ENCODE assay signal across 1 cellular context in the genomic region with DNA sequence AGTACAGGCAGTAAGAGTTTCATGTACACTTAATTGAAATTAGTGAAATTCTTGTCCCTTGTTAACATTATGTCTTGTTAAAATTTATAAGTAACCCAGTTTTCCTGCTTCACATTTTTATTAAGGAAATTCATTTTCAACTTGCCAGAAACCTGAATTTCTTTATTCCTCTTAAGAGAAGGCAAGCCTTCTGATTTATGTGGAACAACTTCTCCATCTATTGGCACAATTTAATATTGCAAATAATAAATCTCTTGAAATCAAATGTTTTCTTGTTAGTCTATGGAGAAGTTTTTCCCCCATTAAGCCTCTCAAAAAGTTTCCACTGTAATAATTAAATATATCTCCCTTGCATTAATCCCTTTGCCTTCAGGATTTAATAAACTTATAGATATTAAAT.
TF ChIP-seq lines count a peak whose summit lies in the region.

No MANE protein-coding gene starts in this region.

TF ChIP-seq in SK-N-SH treated with all-trans-retinoic acid at 6 μM for 48 hours, 23 proteins besides CTCF, POLR2A, EP300 and RAD21 (continued from another document):
- TF ChIP-seq, protein P1, sequence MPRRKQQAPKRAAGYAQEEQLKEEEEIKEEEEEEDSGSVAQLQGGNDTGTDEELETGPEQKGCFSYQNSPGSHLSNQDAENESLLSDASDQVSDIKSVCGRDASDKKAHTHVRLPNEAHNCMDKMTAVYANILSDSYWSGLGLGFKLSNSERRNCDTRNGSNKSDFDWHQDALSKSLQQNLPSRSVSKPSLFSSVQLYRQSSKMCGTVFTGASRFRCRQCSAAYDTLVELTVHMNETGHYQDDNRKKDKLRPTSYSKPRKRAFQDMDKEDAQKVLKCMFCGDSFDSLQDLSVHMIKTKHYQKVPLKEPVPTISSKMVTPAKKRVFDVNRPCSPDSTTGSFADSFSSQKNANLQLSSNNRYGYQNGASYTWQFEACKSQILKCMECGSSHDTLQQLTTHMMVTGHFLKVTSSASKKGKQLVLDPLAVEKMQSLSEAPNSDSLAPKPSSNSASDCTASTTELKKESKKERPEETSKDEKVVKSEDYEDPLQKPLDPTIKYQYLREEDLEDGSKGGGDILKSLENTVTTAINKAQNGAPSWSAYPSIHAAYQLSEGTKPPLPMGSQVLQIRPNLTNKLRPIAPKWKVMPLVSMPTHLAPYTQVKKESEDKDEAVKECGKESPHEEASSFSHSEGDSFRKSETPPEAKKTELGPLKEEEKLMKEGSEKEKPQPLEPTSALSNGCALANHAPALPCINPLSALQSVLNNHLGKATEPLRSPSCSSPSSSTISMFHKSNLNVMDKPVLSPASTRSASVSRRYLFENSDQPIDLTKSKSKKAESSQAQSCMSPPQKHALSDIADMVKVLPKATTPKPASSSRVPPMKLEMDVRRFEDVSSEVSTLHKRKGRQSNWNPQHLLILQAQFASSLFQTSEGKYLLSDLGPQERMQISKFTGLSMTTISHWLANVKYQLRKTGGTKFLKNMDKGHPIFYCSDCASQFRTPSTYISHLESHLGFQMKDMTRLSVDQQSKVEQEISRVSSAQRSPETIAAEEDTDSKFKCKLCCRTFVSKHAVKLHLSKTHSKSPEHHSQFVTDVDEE (CRISPR knock-in tag; IDR thresholded peaks at IDR 0.05): no peak
- no peak for TF ChIP-seq OSR1 (CRISPR knock-in tag; IDR thresholded peaks at IDR 0.05)
